Comparison of ENCODE assay signal across 8 cellular contexts in genomic region chr16:2673066-2673999, GRCh38. TPM values are rescaled to one million over a fixed set of nuclear protein-coding genes. Genes with fewer than 3 reads are reported as not detected.
DNase-seq lines count a peak whose midpoint lies in the region; ATAC-seq and TF ChIP-seq lines count a peak whose summit lies in the region.

No MANE protein-coding gene starts in this region.

- no peaks in the 10 kb centered on the region for H3K9me3 Mint-ChIP-seq in activated naive CD8-positive, alpha-beta T cell treated with anti-CD3 and anti-CD28 coated beads, Interleukin-2, amount 50 U/mL, for 24 hours
- no peaks in the 10 kb centered on the region for H3K9me3 Mint-ChIP-seq in type B pancreatic cell

- H3K4me2 ChIP-seq in SU-DHL-6 (ENCODE audit: low read depth, low read length, poor library complexity, severe bottlenecking): peak overlapping the region; percentile 99

- H3K9me2 ChIP-seq in SU-DHL-6 (replicated peaks; ENCODE audit: insufficient read depth, low read length): no peaks in the 10 kb centered on the region

- ATAC-seq in HG02798 (IDR thresholded peaks at IDR 0.05; ENCODE audit: poor library complexity, unreplicated experiment): peak; percentile 97
- ATAC-seq in activated naive CD8-positive, alpha-beta T cell treated with anti-CD3 and anti-CD28 coated beads, Interleukin-2, amount 50 U/mL, for 24 hours: peak; percentile 94

- H3K79me2 ChIP-seq in SU-DHL-6 (ENCODE audit: insufficient read depth, low read length): peaks cover 8% of the 10 kb centered on the region; the same call in 1 of the 2 replicates

- H3K9ac ChIP-seq in SU-DHL-6 (ENCODE audit: low read length): peak overlapping the region; percentile 62

- TF ChIP-seq CTCF in GM12875 (IDR thresholded peaks at IDR 0.05; ENCODE audit: borderline replicate concordance, insufficient read depth, low read depth, low read length): no peak
- TF ChIP-seq CTCF in SU-DHL-6 (IDR thresholded peaks at IDR 0.05; ENCODE audit: insufficient read depth, low read length, poor library complexity, severe bottlenecking): no peak
- TF ChIP-seq CTCF in type B pancreatic cell (conservative IDR thresholded peaks at IDR 0.05): no peak

- H3K27ac Mint-ChIP-seq in activated naive CD8-positive, alpha-beta T cell treated with anti-CD3 and anti-CD28 coated beads, Interleukin-2, amount 50 U/mL, for 24 hours: peak overlapping the region; percentile 68
- H3K27ac Mint-ChIP-seq in type B pancreatic cell: peak overlapping the region; percentile 85

- H3K27me3 Mint-ChIP-seq in activated naive CD8-positive, alpha-beta T cell treated with anti-CD3 and anti-CD28 coated beads, Interleukin-2, amount 50 U/mL, for 24 hours: no peaks in the 10 kb centered on the region
- H3K27me3 Mint-ChIP-seq in type B pancreatic cell: no peaks in the 10 kb centered on the region

- H3F3A ChIP-seq in SU-DHL-6 (ENCODE audit: insufficient read depth): no peaks in the 10 kb centered on the region

- H2AFZ ChIP-seq in SU-DHL-6 (ENCODE audit: low read depth, low read length, severe bottlenecking): peak overlapping the region; percentile 99

- peak overlapping the region; percentile 46; the same call in 1 of the 2 replicates for H3K27ac ChIP-seq in SU-DHL-6 (ENCODE audit: low read depth, low read length)

- DNase-seq in NCI-H1417 treated with DMSO at 0.1 percent for 48 hours (lab: John Stamatoyannopoulos, UW) (peak; percentile 73), cardiac septum (ENCODE audit: low spot score) (peak; percentile 99), posterior cingulate gyrus (peak; percentile 86 to 100 (median 96)), type B pancreatic cell (ENCODE audit: extremely low spot score, unreplicated experiment) (peak; percentile 97)
- DNase-seq in activated naive CD8-positive, alpha-beta T cell treated with anti-CD3 and anti-CD28 coated beads, Interleukin-2, amount 50 U/mL, for 24 hours: peak; percentile 93

- H3K36me3 ChIP-seq in SU-DHL-6 (ENCODE audit: low read length): no peaks in the 10 kb centered on the region

- H3K36me3 Mint-ChIP-seq in activated naive CD8-positive, alpha-beta T cell treated with anti-CD3 and anti-CD28 coated beads, Interleukin-2, amount 50 U/mL, for 24 hours (ENCODE audit: low read depth): peaks cover 15% of the 10 kb centered on the region
- peaks cover 5% of the 10 kb centered on the region for H3K36me3 Mint-ChIP-seq in type B pancreatic cell

- H3K4me3 Mint-ChIP-seq in activated naive CD8-positive, alpha-beta T cell treated with anti-CD3 and anti-CD28 coated beads, Interleukin-2, amount 50 U/mL, for 24 hours: peak overlapping the region; percentile 77
- H3K4me3 Mint-ChIP-seq in type B pancreatic cell: peak overlapping the region; percentile 87

- intact Hi-C loops in cardiac septum (cut with DNase I) (no loop called here), posterior cingulate gyrus (cut with DNase I) (loop anchor here (1.0 to 5.0 kb wide), 2 partner anchors 9 to 49 kb away; partner anchors contain the start of genes KCTD5 and PRSS27)

- H3K4me3 ChIP-seq in GM12875 (ENCODE audit: low read depth, low read length): peak overlapping the region; percentile 72
- peak overlapping the region; percentile 82 for H3K4me3 ChIP-seq in SU-DHL-6 (ENCODE audit: insufficient read depth, low read length, poor library complexity, severe bottlenecking)

- peaks cover 35% of the 10 kb centered on the region for H3K4me1 Mint-ChIP-seq in activated naive CD8-positive, alpha-beta T cell treated with anti-CD3 and anti-CD28 coated beads, Interleukin-2, amount 50 U/mL, for 24 hours
- H3K4me1 Mint-ChIP-seq in type B pancreatic cell (ENCODE audit: unreplicated experiment): peaks cover 15% of the 10 kb centered on the region

- H3K9me3 ChIP-seq in SU-DHL-6 (ENCODE audit: insufficient read depth, low read length): no peaks in the 10 kb centered on the region

- no peaks in the 10 kb centered on the region for H4K20me1 ChIP-seq in SU-DHL-6 (ENCODE audit: low read depth, low read length)

- H3K27me3 ChIP-seq in SU-DHL-6 (ENCODE audit: low read length): no peaks in the 10 kb centered on the region

RNA-seq across cellular contexts. Expression of gene KCTD5, which starts 9.0 kb away (rescaled TPM):
- 13.9 TPM for total RNA-seq in cardiac septum
- total RNA-seq in type B pancreatic cell (ENCODE audit: low replicate concordance): 25.1 and 30.5 TPM in 2 replicates

RNA-seq across cellular contexts. Expression of gene PRSS27, which starts 46.7 kb away (rescaled TPM):
- total RNA-seq in cardiac septum (0.40 TPM), type B pancreatic cell (ENCODE audit: low replicate concordance) (19.0 and 24.6 TPM in 2 replicates)

Comparison
In these comparisons a context has a peak if more than half of its experiments do, and no peak if none do; other contexts are left out.
1. Peak in every context shown above with its lines: DNase-seq, ATAC-seq, H3K4me3 ChIP-seq and H3K27ac ChIP-seq.
2. RNA of gene PRSS27, which starts 46.7 kb away (total RNA-seq): 19.0 to 24.6 TPM in type B pancreatic cell; 0.40 TPM in cardiac septum (single experiment); every median in the first group is over 10 times any median in the second.